ENCODE assay signal across 15 cellular contexts in genomic region chr19:6945733-6946132, GRCh38. TPM values are rescaled to one million over a fixed set of nuclear protein-coding genes. Genes with fewer than 3 reads are reported as not detected.
DNase-seq lines count a peak whose midpoint lies in the region; ATAC-seq lines count a peak whose summit lies in the region.
"Had no signal": no experiment of that assay in that cellular context is flagged by ENCODE, and none has a peak within 500 bp of the region (broad histone marks: within the 10 kb centered on the region; RNA-seq: fewer than 3 reads in every experiment).

No MANE protein-coding gene starts in this region.

- H3K36me3 Mint-ChIP-seq in activated CD8-positive, alpha-beta memory T cell treated with anti-CD3 and anti-CD28 coated beads, Interleukin-2, amount 10 ng/mL, durations not matched to agents 7 days and 5 days, result peaks cover 6% of the 10 kb centered on the region
- peaks cover 14% of the 10 kb centered on the region for H3K36me3 Mint-ChIP-seq in activated T-helper 17 cell treated with anti-CD3 and anti-CD28 coated beads, Interleukin-2, amount 50 U/mL, for 72 hours (ENCODE audit: low read depth)
- H3K36me3 Mint-ChIP-seq: CD8-positive, alpha-beta T cell had no signal

- H3K4me3 Mint-ChIP-seq in activated CD8-positive, alpha-beta memory T cell treated with anti-CD3 and anti-CD28 coated beads, Interleukin-2, amount 10 ng/mL, durations not matched to agents 7 days and 5 days, result no peak overlapping the region
- H3K4me3 Mint-ChIP-seq in stimulated activated naive CD8-positive, alpha-beta T cell treated with anti-CD3 and anti-CD28 coated beads, Interleukin-15, amount 100 ng/mL, for 72 hours, result no peak overlapping the region
- peak overlapping the region; percentile 5 for H3K4me3 Mint-ChIP-seq in activated T-helper 17 cell treated with anti-CD3 and anti-CD28 coated beads, Interleukin-2, amount 50 U/mL, for 72 hours
- H3K4me3 Mint-ChIP-seq: B cell; CD8-positive, alpha-beta T cell had no signal

- peaks cover 21% of the 10 kb centered on the region for H3K4me1 Mint-ChIP-seq in activated CD8-positive, alpha-beta memory T cell treated with anti-CD3 and anti-CD28 coated beads, Interleukin-2, amount 10 ng/mL, durations not matched to agents 7 days and 5 days
- H3K4me1 Mint-ChIP-seq in stimulated activated naive CD8-positive, alpha-beta T cell treated with anti-CD3 and anti-CD28 coated beads, Interleukin-15, amount 100 ng/mL, for 72 hours, result peaks cover 20% of the 10 kb centered on the region
- H3K4me1 Mint-ChIP-seq in activated T-helper 17 cell treated with anti-CD3 and anti-CD28 coated beads, Interleukin-2, amount 50 U/mL, for 72 hours, result peaks cover 18% of the 10 kb centered on the region
- H3K4me1 Mint-ChIP-seq: B cell had no signal

- peaks cover 11% of the 10 kb centered on the region for H3K27me3 Mint-ChIP-seq in activated CD8-positive, alpha-beta memory T cell treated with anti-CD3 and anti-CD28 coated beads, Interleukin-2, amount 10 ng/mL, durations not matched to agents 7 days and 5 days
- H3K27me3 Mint-ChIP-seq in stimulated activated naive CD8-positive, alpha-beta T cell treated with anti-CD3 and anti-CD28 coated beads, Interleukin-15, amount 100 ng/mL, for 72 hours, result no peaks in the 10 kb centered on the region
- H3K27me3 Mint-ChIP-seq in activated T-helper 17 cell treated with anti-CD3 and anti-CD28 coated beads, Interleukin-2, amount 50 U/mL, for 72 hours, result no peaks in the 10 kb centered on the region

- no peak for DNase-seq in activated CD8-positive, alpha-beta memory T cell treated with anti-CD3 and anti-CD28 coated beads, Interleukin-2, amount 10 ng/mL, durations not matched to agents 7 days and 5 days
- no peak for DNase-seq in activated CD8-positive, alpha-beta memory T cell treated with anti-CD3 and anti-CD28 coated beads, Interleukin-2, amount 50 U/mL, for 48 hours
- DNase-seq in stimulated activated naive CD8-positive, alpha-beta T cell treated with anti-CD3 and anti-CD28 coated beads, Interleukin-15, amount 100 ng/mL, for 72 hours, result no peak
- no peak for DNase-seq in stimulated activated naive CD8-positive, alpha-beta T cell treated with anti-CD3 and anti-CD28 coated beads, Interleukin-15, Interleukin-2, amounts not matched to agents 100 U/mL and 50 U/mL, for 24 hours
- no peak for DNase-seq in CD1c-positive myeloid dendritic cell (ENCODE audit: extremely low spot score)
- DNase-seq: C1 segment of cervical spinal cord; CD8-positive, alpha-beta T cell; COR-L47; DMS153; DMS79 treated with DMSO at 0.1 percent for 48 hours; EL had no signal

- H3K9me3 Mint-ChIP-seq in activated CD8-positive, alpha-beta memory T cell treated with anti-CD3 and anti-CD28 coated beads, Interleukin-2, amount 10 ng/mL, durations not matched to agents 7 days and 5 days (ENCODE audit: low read depth), result peaks cover 2% of the 10 kb centered on the region
- no peaks in the 10 kb centered on the region for H3K9me3 Mint-ChIP-seq in stimulated activated naive CD8-positive, alpha-beta T cell treated with anti-CD3 and anti-CD28 coated beads, Interleukin-15, amount 100 ng/mL, for 72 hours
- no peaks in the 10 kb centered on the region for H3K9me3 Mint-ChIP-seq in activated T-helper 17 cell treated with anti-CD3 and anti-CD28 coated beads, Interleukin-2, amount 50 U/mL, for 72 hours
- H3K9me3 Mint-ChIP-seq: CD8-positive, alpha-beta T cell had no signal

- CTCF ChIA-PET in activated CD8-positive, alpha-beta memory T cell treated with anti-CD3 and anti-CD28 coated beads, Interleukin-2, amount 10 ng/mL, durations not matched to agents 7 days and 5 days (lab: Charles Lee), result no interaction called here

- no peak overlapping the region for H3K27ac Mint-ChIP-seq in activated CD8-positive, alpha-beta memory T cell treated with anti-CD3 and anti-CD28 coated beads, Interleukin-2, amount 10 ng/mL, durations not matched to agents 7 days and 5 days
- H3K27ac Mint-ChIP-seq in stimulated activated naive CD8-positive, alpha-beta T cell treated with anti-CD3 and anti-CD28 coated beads, Interleukin-15, amount 100 ng/mL, for 72 hours, result no peak overlapping the region
- H3K27ac Mint-ChIP-seq in activated T-helper 17 cell treated with anti-CD3 and anti-CD28 coated beads, Interleukin-2, amount 50 U/mL, for 72 hours, result no peak overlapping the region
- H3K27ac Mint-ChIP-seq: B cell; CD8-positive, alpha-beta T cell had no signal

- peak; percentile 56 for ATAC-seq in activated CD8-positive, alpha-beta memory T cell treated with anti-CD3 and anti-CD28 coated beads, Interleukin-2, amount 10 ng/mL, durations not matched to agents 7 days and 5 days
- peak; percentile 66 for ATAC-seq in stimulated activated naive CD8-positive, alpha-beta T cell treated with anti-CD3 and anti-CD28 coated beads, Interleukin-15, amount 100 ng/mL, for 72 hours
- ATAC-seq in stimulated activated naive CD8-positive, alpha-beta T cell treated with anti-CD3 and anti-CD28 coated beads, Interleukin-15, Interleukin-2, amounts not matched to agents 100 U/mL and 50 U/mL, for 24 hours, result no peak
- peak; percentile 63 for ATAC-seq in activated T-helper 17 cell treated with anti-CD3 and anti-CD28 coated beads, Interleukin-2, amount 50 U/mL, for 72 hours (replicated peaks)
- ATAC-seq in HG02840 (IDR thresholded peaks at IDR 0.05; ENCODE audit: low FRiP score, unreplicated experiment), result no peak
- ATAC-seq: CD8-positive, alpha-beta T cell had no signal

RNA-seq across cellular contexts. Expression of gene ADGRE1, which starts 58.4 kb away (rescaled TPM):
- under 1 TPM; 0.44 to 0.54 TPM for total RNA-seq in activated CD8-positive, alpha-beta memory T cell treated with anti-CD3 and anti-CD28 coated beads, Interleukin-2, amount 10 ng/mL, durations not matched to agents 7 days and 5 days
- total RNA-seq in activated T-helper 17 cell treated with anti-CD3 and anti-CD28 coated beads, Interleukin-2, amount 50 U/mL, for 72 hours, result 10 to 100 TPM in 1 of 2 donors, 1 to 10 TPM in 1; 6.9 to 10.6 TPM
- total RNA-seq: B cell, H1 had no signal

Comparison
In these comparisons a context has a peak if more than half of its experiments do, and no peak if none do; other contexts are left out.
1. ATAC-seq: peak in activated CD8-positive, alpha-beta memory T cell treated with anti-CD3 and anti-CD28 coated beads, Interleukin-2, amount 10 ng/mL, durations not matched to agents 7 days and 5 days (single experiment), stimulated activated naive CD8-positive, alpha-beta T cell treated with anti-CD3 and anti-CD28 coated beads, Interleukin-15, amount 100 ng/mL, for 72 hours (single experiment) and activated T-helper 17 cell treated with anti-CD3 and anti-CD28 coated beads, Interleukin-2, amount 50 U/mL, for 72 hours (single experiment); none in stimulated activated naive CD8-positive, alpha-beta T cell treated with anti-CD3 and anti-CD28 coated beads, Interleukin-15, Interleukin-2, amounts not matched to agents 100 U/mL and 50 U/mL, for 24 hours (single experiment) and HG02840 (single experiment).
2. RNA of gene ADGRE1, which starts 58.4 kb away (total RNA-seq): 6.9 to 10.6 TPM in activated T-helper 17 cell treated with anti-CD3 and anti-CD28 coated beads, Interleukin-2, amount 50 U/mL, for 72 hours; 0.44 to 0.54 TPM in activated CD8-positive, alpha-beta memory T cell treated with anti-CD3 and anti-CD28 coated beads, Interleukin-2, amount 10 ng/mL, durations not matched to agents 7 days and 5 days; every median in the first group is over 4 times any median in the second.